1 cellular context compared by ENCODE assay signal in genomic region chr17:31448467-31449077, GRCh38.
TF ChIP-seq lines count a peak whose summit lies in the region.

No MANE protein-coding gene starts in this region.

TF ChIP-seq in HEK293, 187 proteins besides CTCF, POLR2A, EP300 and RAD21 (continued from another document):
- TF ChIP-seq ZNF654 (tag by site-specific recombination; IDR thresholded peaks at IDR 0.05; ENCODE audit: low read depth), result no peak; the same call in 1 of the 2 replicates
- TF ChIP-seq ZSCAN30 (tag by site-specific recombination; IDR thresholded peaks at IDR 0.05), result no peak
- peak; percentile 68 for TF ChIP-seq GLIS1 (tag by site-specific recombination; IDR thresholded peaks at IDR 0.05)
- TF ChIP-seq ZBTB6 (tag by site-specific recombination; IDR thresholded peaks at IDR 0.05), result 0 out of 2 replicates have a peak, but pooled peaks have one; percentile 24
- no peak for TF ChIP-seq ZNF138 (tag by site-specific recombination; IDR thresholded peaks at IDR 0.05; ENCODE audit: borderline replicate concordance)
- TF ChIP-seq SP7 (tag by site-specific recombination; IDR thresholded peaks at IDR 0.05), result no peak
- no peak for TF ChIP-seq BCL11A (tag by site-specific recombination; IDR thresholded peaks at IDR 0.05; ENCODE audit: low read depth)
- TF ChIP-seq PRDM6 (tag by site-specific recombination; IDR thresholded peaks at IDR 0.05), result peak; percentile 31; the same call in 1 of the 2 replicates
- TF ChIP-seq PRDM10 (tag by site-specific recombination; IDR thresholded peaks at IDR 0.05), result no peak
- peak; percentile 79 for TF ChIP-seq ZNF335 (tag by site-specific recombination; conservative IDR thresholded peaks at IDR 0.05)
- TF ChIP-seq ZNF585B (tag by site-specific recombination; IDR thresholded peaks at IDR 0.05), result no peak
- no peak for TF ChIP-seq ZNF529 (tag by site-specific recombination; IDR thresholded peaks at IDR 0.05; ENCODE audit: insufficient replicate concordance)
- no peak for TF ChIP-seq SETDB1 (IDR thresholded peaks at IDR 0.05; ENCODE audit: insufficient read length, low read length)
- TF ChIP-seq ZNF639 (tag by site-specific recombination; IDR thresholded peaks at IDR 0.05), result no peak
- no peak for TF ChIP-seq ZBTB7A (tag by site-specific recombination; IDR thresholded peaks at IDR 0.05; ENCODE audit: low read depth)
- no peak for TF ChIP-seq ZNF362 (tag by site-specific recombination; IDR thresholded peaks at IDR 0.05)
- TF ChIP-seq PRDM2 (tag by site-specific recombination; IDR thresholded peaks at IDR 0.05; ENCODE audit: borderline replicate concordance), result no peak
- no peak for TF ChIP-seq ZXDB (tag by site-specific recombination; IDR thresholded peaks at IDR 0.05)
- TF ChIP-seq GLIS2 (tag by site-specific recombination; IDR thresholded peaks at IDR 0.05), result no peak
- no peak for TF ChIP-seq ZNF211 (tag by site-specific recombination; IDR thresholded peaks at IDR 0.05; ENCODE audit: low read depth)
- no peak for TF ChIP-seq KLF10 (tag by site-specific recombination; IDR thresholded peaks at IDR 0.05)
- TF ChIP-seq ZBTB26 (tag by site-specific recombination; optimal IDR thresholded peaks at IDR 0.05), result no peak
- TF ChIP-seq ZNF768 (tag by site-specific recombination; IDR thresholded peaks at IDR 0.05), result peak; percentile 74; the same call in 1 of the 2 replicates
